1 cellular context compared by ENCODE assay signal in the genomic region with DNA sequence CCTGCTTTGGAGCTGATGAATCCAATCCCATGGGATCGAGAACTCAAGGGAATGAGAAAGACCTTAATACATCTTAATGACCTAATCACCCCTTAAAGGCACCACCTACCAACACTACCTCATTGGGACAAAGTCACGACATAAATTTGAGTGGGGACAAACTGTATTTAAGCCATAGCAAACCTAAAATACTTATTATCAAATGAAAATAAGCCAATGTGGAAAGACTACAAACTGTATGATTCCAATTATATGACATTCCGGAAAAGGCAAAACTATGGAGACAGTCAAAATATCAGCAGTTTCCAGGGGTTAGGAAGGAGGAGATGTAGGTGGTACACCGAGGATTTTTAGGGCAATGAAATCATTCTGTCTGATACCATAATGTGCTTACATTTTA.
TF ChIP-seq lines count a peak whose summit lies in the region.

No MANE protein-coding gene starts in this region.

TF ChIP-seq in GM12878, 131 proteins besides CTCF, POLR2A, EP300 and RAD21 (continued from another document):
- TF ChIP-seq, protein P1, sequence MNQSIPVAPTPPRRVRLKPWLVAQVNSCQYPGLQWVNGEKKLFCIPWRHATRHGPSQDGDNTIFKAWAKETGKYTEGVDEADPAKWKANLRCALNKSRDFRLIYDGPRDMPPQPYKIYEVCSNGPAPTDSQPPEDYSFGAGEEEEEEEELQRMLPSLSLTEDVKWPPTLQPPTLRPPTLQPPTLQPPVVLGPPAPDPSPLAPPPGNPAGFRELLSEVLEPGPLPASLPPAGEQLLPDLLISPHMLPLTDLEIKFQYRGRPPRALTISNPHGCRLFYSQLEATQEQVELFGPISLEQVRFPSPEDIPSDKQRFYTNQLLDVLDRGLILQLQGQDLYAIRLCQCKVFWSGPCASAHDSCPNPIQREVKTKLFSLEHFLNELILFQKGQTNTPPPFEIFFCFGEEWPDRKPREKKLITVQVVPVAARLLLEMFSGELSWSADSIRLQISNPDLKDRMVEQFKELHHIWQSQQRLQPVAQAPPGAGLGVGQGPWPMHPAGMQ (IDR thresholded peaks at IDR 0.05; ENCODE audit: borderline replicate concordance): no peak
- TF ChIP-seq EZH2 (IDR thresholded peaks at IDR 0.05; ENCODE audit: borderline replicate concordance, control insufficient read depth, low read depth, low read length) (no peak), BCL11A (IDR thresholded peaks at IDR 0.05; ENCODE audit: low read depth, low read length) (no peak), CHD4 (IDR thresholded peaks at IDR 0.05) (no peak), NFXL1 (IDR thresholded peaks at IDR 0.05; ENCODE audit: borderline replicate concordance) (peak; percentile 44; the same call in 1 of the 2 replicates), CBX5 (IDR thresholded peaks at IDR 0.05; ENCODE audit: low read depth) (no peak)
- TF ChIP-seq, protein P2, sequence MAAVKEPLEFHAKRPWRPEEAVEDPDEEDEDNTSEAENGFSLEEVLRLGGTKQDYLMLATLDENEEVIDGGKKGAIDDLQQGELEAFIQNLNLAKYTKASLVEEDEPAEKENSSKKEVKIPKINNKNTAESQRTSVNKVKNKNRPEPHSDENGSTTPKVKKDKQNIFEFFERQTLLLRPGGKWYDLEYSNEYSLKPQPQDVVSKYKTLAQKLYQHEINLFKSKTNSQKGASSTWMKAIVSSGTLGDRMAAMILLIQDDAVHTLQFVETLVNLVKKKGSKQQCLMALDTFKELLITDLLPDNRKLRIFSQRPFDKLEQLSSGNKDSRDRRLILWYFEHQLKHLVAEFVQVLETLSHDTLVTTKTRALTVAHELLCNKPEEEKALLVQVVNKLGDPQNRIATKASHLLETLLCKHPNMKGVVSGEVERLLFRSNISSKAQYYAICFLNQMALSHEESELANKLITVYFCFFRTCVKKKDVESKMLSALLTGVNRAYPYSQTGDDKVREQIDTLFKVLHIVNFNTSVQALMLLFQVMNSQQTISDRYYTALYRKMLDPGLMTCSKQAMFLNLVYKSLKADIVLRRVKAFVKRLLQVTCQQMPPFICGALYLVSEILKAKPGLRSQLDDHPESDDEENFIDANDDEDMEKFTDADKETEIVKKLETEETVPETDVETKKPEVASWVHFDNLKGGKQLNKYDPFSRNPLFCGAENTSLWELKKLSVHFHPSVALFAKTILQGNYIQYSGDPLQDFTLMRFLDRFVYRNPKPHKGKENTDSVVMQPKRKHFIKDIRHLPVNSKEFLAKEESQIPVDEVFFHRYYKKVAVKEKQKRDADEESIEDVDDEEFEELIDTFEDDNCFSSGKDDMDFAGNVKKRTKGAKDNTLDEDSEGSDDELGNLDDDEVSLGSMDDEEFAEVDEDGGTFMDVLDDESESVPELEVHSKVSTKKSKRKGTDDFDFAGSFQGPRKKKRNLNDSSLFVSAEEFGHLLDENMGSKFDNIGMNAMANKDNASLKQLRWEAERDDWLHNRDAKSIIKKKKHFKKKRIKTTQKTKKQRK (IDR thresholded peaks at IDR 0.05; ENCODE audit: low read depth, low read length): no peak
